16 cellular contexts compared by ENCODE assay signal in genomic region chr19:3482507-3483225, GRCh38. TPM values are rescaled to one million over a fixed set of nuclear protein-coding genes. Genes with fewer than 3 reads are reported as not detected.
A peak's percentile ranks its signal among the peaks of the same experiment; 100 is the strongest.
DNase-seq lines count a peak whose midpoint lies in the region; TF ChIP-seq lines count a peak whose summit lies in the region.
"Had no signal": no experiment of that assay in that cellular context is flagged by ENCODE, and none has a peak within 500 bp of the region (broad histone marks: within the 10 kb centered on the region; RNA-seq: fewer than 3 reads in every experiment).

No MANE protein-coding gene starts in this region.

- H3K4me1 ChIP-seq in Peyer's patch, result peaks cover 0 to 27% (median 0%) of the 10 kb centered on the region in 4 donors
- H3K4me1 ChIP-seq in osteoblast (ENCODE audit: insufficient read depth, low read length), result no peaks in the 10 kb centered on the region
- peaks cover 15% of the 10 kb centered on the region for H3K4me1 ChIP-seq in effector memory CD4-positive, alpha-beta T cell (ENCODE audit: control insufficient read depth, insufficient read depth, low read length, poor library complexity, severe bottlenecking)
- H3K4me1 ChIP-seq: parathyroid adenoma had no signal

- TF ChIP-seq CTCF in Peyer's patch (IDR thresholded peaks at IDR 0.05) (peak in 1 of 6 experiments; percentile 15), osteoblast (IDR thresholded peaks at IDR 0.05; ENCODE audit: extremely low read depth, low read depth, low read length) (no peak)

- H3K27ac ChIP-seq in Peyer's patch (peak overlapping the region in 3 of 4 donors; percentile 78 to 95 (median 88)), osteoblast (ENCODE audit: low read depth, low read length) (no peak overlapping the region)
- H3K27ac ChIP-seq in effector memory CD4-positive, alpha-beta T cell (ENCODE audit: insufficient read depth, low read length, poor library complexity, severe bottlenecking), result no peak overlapping the region
- H3K27ac ChIP-seq: parathyroid adenoma, spleen, upper lobe of left lung had no signal

- H3K79me2 ChIP-seq in osteoblast (ENCODE audit: insufficient read depth, low read length), result no peaks in the 10 kb centered on the region
- H3K79me2 ChIP-seq: parathyroid adenoma had no signal

- DNase-seq in DMS53 (lab: John Stamatoyannopoulos, UW) (peak; percentile 72), DMS53 treated with DMSO at 0.1 percent for 48 hours (lab: John Stamatoyannopoulos, UW; ENCODE audit: unreplicated experiment) (no peak), Peyer's patch (peak in 2 of 3 donors; percentile 77 to 87), osteoblast (ENCODE audit: insufficient read length, low spot score, missing footprints) (peak; percentile 71), MG63 (no peak)
- DNase-seq in effector memory CD4-positive, alpha-beta T cell, result no peak
- DNase-seq: hypothalamus, NCI-H1694 treated with DMSO at 0.1 percent for 48 hours, NCI-H510A treated with DMSO at 0.1 percent for 48 hours, spleen, T-helper 1 cell had no signal

- peaks cover 0 to 5% (median 0%) of the 10 kb centered on the region in 3 donors for H3K36me3 ChIP-seq in Peyer's patch
- no peaks in the 10 kb centered on the region for H3K36me3 ChIP-seq in osteoblast (ENCODE audit: insufficient read depth, low read length)
- H3K36me3 ChIP-seq in effector memory CD4-positive, alpha-beta T cell (ENCODE audit: control insufficient read depth, insufficient read depth, low read length), result no peaks in the 10 kb centered on the region
- no peaks in the 10 kb centered on the region for H3K36me3 ChIP-seq in MG63
- H3K36me3 ChIP-seq: spleen, upper lobe of left lung had no signal

- no peaks in the 10 kb centered on the region for H4K20me1 ChIP-seq in osteoblast (ENCODE audit: insufficient read depth, low read length)

- H3K4me3 ChIP-seq in Peyer's patch (peak overlapping the region in 3 of 4 donors; percentile 30 to 62 (median 50)), osteoblast (ENCODE audit: insufficient read depth, low read length) (no peak overlapping the region), MG63 (no peak overlapping the region)
- no peak overlapping the region for H3K4me3 ChIP-seq in effector memory CD4-positive, alpha-beta T cell (ENCODE audit: insufficient read depth, low read depth, low read length, poor library complexity, severe bottlenecking)
- H3K4me3 ChIP-seq: spleen, upper lobe of left lung had no signal

- H3K4me2 ChIP-seq in osteoblast (ENCODE audit: insufficient read depth, low read length), result no peak overlapping the region

- H2AFZ ChIP-seq in osteoblast (ENCODE audit: low read length), result no peak overlapping the region
- H2AFZ ChIP-seq: parathyroid adenoma had no signal

- no peak for TF ChIP-seq POLR2A in Peyer's patch (IDR thresholded peaks at IDR 0.05)

- H3K9me3 ChIP-seq in Peyer's patch, result no peaks in the 10 kb centered on the region
- H3K9me3 ChIP-seq in osteoblast (ENCODE audit: low read depth, low read length), result no peaks in the 10 kb centered on the region
- no peaks in the 10 kb centered on the region for H3K9me3 ChIP-seq in effector memory CD4-positive, alpha-beta T cell (ENCODE audit: control insufficient read depth, low read length)
- no peaks in the 10 kb centered on the region for H3K9me3 ChIP-seq in MG63
- H3K9me3 ChIP-seq: spleen, upper lobe of left lung had no signal

- H3K27me3 ChIP-seq in Peyer's patch, result peaks cover 0 to 3% of the 10 kb centered on the region in 2 donors
- H3K27me3 ChIP-seq in osteoblast (ENCODE audit: insufficient read depth, low read length), result peaks cover 41% of the 10 kb centered on the region
- no peaks in the 10 kb centered on the region for H3K27me3 ChIP-seq in effector memory CD4-positive, alpha-beta T cell (replicated peaks; ENCODE audit: control insufficient read depth, insufficient read depth, low read length, poor library complexity, severe bottlenecking)
- H3K27me3 ChIP-seq in MG63, result peaks cover 13% of the 10 kb centered on the region

RNA-seq across cellular contexts. Expression of gene SMIM44, which starts 0.6 kb away (rescaled TPM):
- 10 to 100 TPM in 1 of 4 donors, 1 to 10 TPM in 1, not detected in 2; 5.4 to 11.0 TPM for total RNA-seq in Peyer's patch
- total RNA-seq in osteoblast, result not detected in 2 replicates
- total RNA-seq in MG63 (2014; rRNA removed; shearing (Covaris generic); ENCODE audit: low replicate concordance), result not detected in 2 replicates
- total RNA-seq: A172; activated CD8-positive, alpha-beta memory T cell treated with anti-CD3 and anti-CD28 coated beads for 36 hours; mononuclear cell; spleen; upper lobe of left lung had no signal

RNA-seq across cellular contexts. Expression of gene SMIM24, which starts 2.3 kb away (rescaled TPM):
- total RNA-seq in Peyer's patch (1,000 to 10,000 TPM in 1 of 4 donors, 100 to 1,000 TPM in 2, 10 to 100 TPM in 1; 75.9 to 1,153 (median 771) TPM), osteoblast (not detected in 2 replicates)
- total RNA-seq in MG63 (2014; rRNA removed; shearing (Covaris generic); ENCODE audit: low replicate concordance), result not detected in 2 replicates
- total RNA-seq: A172, mononuclear cell had no signal

RNA-seq across cellular contexts. Expression of gene DOHH, which starts 17.8 kb away (rescaled TPM):
- total RNA-seq in Peyer's patch, result 10 to 100 TPM in 1 of 4 donors, 1 to 10 TPM in 3; 5.6 to 10.2 (median 9.5) TPM
- 7.7 and 8.3 TPM in 2 replicates for total RNA-seq in osteoblast
- 20.8 and 34.5 TPM in 2 replicates for total RNA-seq in MG63 (2014; rRNA removed; shearing (Covaris generic); ENCODE audit: low replicate concordance)

RNA-seq across cellular contexts. Expression of gene FZR1, which starts 23.4 kb away (rescaled TPM):
- 10 to 100 TPM; 24.8 to 75.1 (median 38.7) TPM for total RNA-seq in Peyer's patch
- 36.6 and 39.5 TPM in 2 replicates for total RNA-seq in osteoblast
- total RNA-seq in MG63 (2014; rRNA removed; shearing (Covaris generic); ENCODE audit: low replicate concordance), result 20.8 and 31.1 TPM in 2 replicates

RNA-seq across cellular contexts. Expression of gene TEKTIP1, which starts 56.3 kb away (rescaled TPM):
- total RNA-seq in Peyer's patch, result 10 to 100 TPM in 1 of 4 donors, 1 to 10 TPM in 2, not detected in 1; 1.8 to 11.1 (median 2.4) TPM
- not detected in 2 replicates for total RNA-seq in osteoblast
- total RNA-seq in MG63 (2014; rRNA removed; shearing (Covaris generic); ENCODE audit: low replicate concordance), result not detected in 2 replicates
- total RNA-seq: A172 had no signal

Comparison
In these comparisons a context has a peak if more than half of its experiments do, and no peak if none do; other contexts are left out.
1. DNase-seq: peak in DMS53 (single experiment), Peyer's patch (2 of 3) and osteoblast (single experiment); none in DMS53 treated with DMSO at 0.1 percent for 48 hours (single experiment), effector memory CD4-positive, alpha-beta T cell (0 of 3) and MG63 (single experiment).
2. H3K27ac ChIP-seq: peak in Peyer's patch (3 of 4); none in osteoblast (single experiment) and effector memory CD4-positive, alpha-beta T cell (single experiment).
3. H3K4me3 ChIP-seq: peak in Peyer's patch (3 of 4); none in osteoblast (single experiment), effector memory CD4-positive, alpha-beta T cell (single experiment) and MG63 (single experiment).
4. RNA of gene SMIM24, which starts 2.3 kb away (total RNA-seq): 75.9 to 1,153 TPM in Peyer's patch; not detected in osteoblast and not detected in MG63; every median in the first group is over 10 times any median in the second.